Comparison of ENCODE assay signal across 13 cellular contexts in genomic region chr6:111357680-111358079, GRCh38.
"Had no signal": no experiment of that assay in that cellular context is flagged by ENCODE, and none has a peak within 500 bp of the region (broad histone marks: within the 10 kb centered on the region; RNA-seq: fewer than 3 reads in every experiment).

No MANE protein-coding gene starts in this region.

- H3K4me3 ChIP-seq: ascending aorta, gastroesophageal sphincter, heart right ventricle, skin epidermis, tibial artery had no signal

- ATAC-seq: activated T-helper 17 cell treated with anti-CD3 and anti-CD28 coated beads, Interleukin-2, amount 50 U/mL, for 72 hours; gastroesophageal sphincter; heart right ventricle had no signal

- H3K27me3 ChIP-seq: ascending aorta, gastroesophageal sphincter, heart right ventricle, tibial artery had no signal

- H3K9me3 ChIP-seq: ascending aorta, gastroesophageal sphincter, heart right ventricle, tibial artery had no signal

- H3K27ac ChIP-seq: ascending aorta, gastroesophageal sphincter, heart right ventricle, skin epidermis, tibial artery had no signal

- DNase-seq: activated CD4-positive, alpha-beta T cell treated with anti-CD3 and anti-CD28 coated beads, Interleukin-2, amount 10 ng/mL, durations not matched to agents 7 days and 5 days; activated CD8-positive, alpha-beta memory T cell treated with anti-CD3 and anti-CD28 coated beads for 24 hours; activated naive CD4-positive, alpha-beta T cell treated with Interleukin-2 at 50 U/mL for 16 hours; heart right ventricle; left ventricle myocardium superior; stimulated activated CD4-positive, alpha-beta T cell treated with anti-CD3 and anti-CD28 coated beads, Interleukin-15, amount 100 ng/mL, for 24 hours; stimulated activated CD4-positive, alpha-beta T cell treated with anti-CD3 and anti-CD28 coated beads, Interleukin-4, amount 100 ng/mL, for 24 hours; stimulated activated naive CD4-positive, alpha-beta T cell; tibial artery had no signal
